25 cellular contexts compared by ENCODE assay signal in the genomic region with DNA sequence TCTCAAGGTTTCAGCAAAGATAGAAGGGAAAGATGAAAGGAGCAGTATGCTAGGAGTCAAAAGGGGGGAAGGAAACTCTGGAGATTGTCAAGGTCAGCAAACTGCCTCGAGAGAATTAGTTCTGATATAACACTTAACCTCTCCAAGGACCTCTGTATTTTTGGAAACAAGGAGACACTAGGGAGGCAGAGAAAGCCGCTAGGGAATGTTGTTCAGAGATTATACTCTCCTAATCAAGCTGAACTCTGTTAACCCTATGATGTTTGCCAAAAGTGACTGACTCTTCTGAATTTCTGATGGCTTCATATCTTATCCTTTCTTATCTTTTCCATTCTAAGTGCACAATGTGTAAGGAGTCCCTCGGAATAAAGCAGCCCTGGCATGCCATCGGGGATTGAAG. TPM values are rescaled to one million over a fixed set of nuclear protein-coding genes. Genes with fewer than 3 reads are reported as not detected.
DNase-seq lines count a peak whose midpoint lies in the region; ATAC-seq, FAIRE-seq and TF ChIP-seq lines count a peak whose summit lies in the region.
"Had no signal": no experiment of that assay in that cellular context is flagged by ENCODE, and none has a peak within 500 bp of the region (broad histone marks: within the 10 kb centered on the region; RNA-seq: fewer than 3 reads in every experiment).

No MANE protein-coding gene starts in this region.

- peaks cover 0 to 7% of the 10 kb centered on the region in 2 experiments; a peak in 2 of 5 replicates for H3K4me1 ChIP-seq in K562 (replicated peaks in 1 of 2; ENCODE audit: control insufficient read depth in 2 of 2, insufficient read depth in 2 of 2, low read length in 2 of 2)
- peaks cover 0 to 13% of the 10 kb centered on the region in 2 donors for H3K4me1 ChIP-seq in right atrium auricular region
- H3K4me1 ChIP-seq in testis, result peaks cover 12% of the 10 kb centered on the region
- no peaks in the 10 kb centered on the region for H3K4me1 ChIP-seq in foreskin keratinocyte
- H3K4me1 ChIP-seq: lower lobe of right lung, upper lobe of left lung had no signal

- H3K9me3 ChIP-seq in K562 (replicated peaks; ENCODE audit: control insufficient read depth, insufficient read depth, low read depth, low read length) (no peaks in the 10 kb centered on the region), right atrium auricular region (no peaks in the 10 kb centered on the region), testis (no peaks in the 10 kb centered on the region)
- H3K9me3 ChIP-seq: lower lobe of right lung, upper lobe of left lung had no signal

- WGBS in K562 (ENCODE audit: insufficient coverage, low coverage, missing lambda C conversion rate), result 10% methylated on average over 4 of the region's 4 CpGs
- WGBS in testis, 2 donors, result 39 to 47% methylated on average over 4 of the region's 4 CpGs

- no peaks in the 10 kb centered on the region for H3K27me3 Mint-ChIP-seq in activated T-cell treated with anti-CD3 and anti-CD28 coated beads, Interleukin-2, amount 50 U/mL, for 24 hours
- H3K27me3 Mint-ChIP-seq in activated T-cell treated with anti-CD3 and anti-CD28 coated beads, Interleukin-2, amount 50 U/mL, for 4 hours (ENCODE audit: low read depth), result no peaks in the 10 kb centered on the region
- H3K27me3 Mint-ChIP-seq in stimulated activated memory B cell treated with anti-CD40 and anti-IgM and Interleukin-4, amounts not matched to agents 10 μg/mL and 1 μg/mL and 100 μg/mL, for 72 hours, result no peaks in the 10 kb centered on the region
- H3K27me3 Mint-ChIP-seq: activated naive CD8-positive, alpha-beta T cell treated with anti-CD3 and anti-CD28 coated beads, Interleukin-2, amount 10 ng/mL, durations not matched to agents 7 days and 5 days; progenitor cell of endocrine pancreas had no signal

- intact Hi-C loops in K562 (cut with micrococcal nuclease) (no loop called here), testis (cut with DNase I; ENCODE audit: low total_unique reads) (no loop called here), head of caudate nucleus (cut with DNase I) (no loop called here)

- no peak for FAIRE-seq in K562 (lab: Jason Lieb, UNC)
- FAIRE-seq: GM18507 had no signal

- no TSS peak for BruUV-seq in K562 (replicated peaks; lab: Mats Ljungman, UMichigan)

- H3K36me3 ChIP-seq in K562 (ENCODE audit: control insufficient read depth, insufficient read depth, low read length) (0 out of 3 replicates have a peak, but pooled peaks cover 6% of the 10 kb centered on the region), right atrium auricular region (no peaks in the 10 kb centered on the region), testis (ENCODE audit: low read depth, missing control alignments) (no peaks in the 10 kb centered on the region)
- H3K36me3 ChIP-seq: lower lobe of right lung had no signal

- H3K4me2 ChIP-seq in K562 (ENCODE audit: insufficient read depth, low read length), result no peak overlapping the region; the same call in 1 of the 2 replicates

- in situ Hi-C loops in K562 (cut with MboI), result no loop called here

- TF ChIP-seq RAD21 in K562 (CRISPR knock-in tag; conservative IDR thresholded peaks at IDR 0.05 in 1 of 2, IDR thresholded peaks at IDR 0.05 in 1 of 2), result no peak

- H3K4me3 ChIP-seq in K562 (no peak overlapping the region), right atrium auricular region (no peak overlapping the region), testis (no peak overlapping the region)
- H3K4me3 ChIP-seq: lower lobe of right lung, upper lobe of left lung had no signal

- H3K79me2 ChIP-seq in K562 (ENCODE audit: control insufficient read depth, insufficient read depth, low read length), result no peaks in the 10 kb centered on the region

- no peaks in the 10 kb centered on the region for H3K9me1 ChIP-seq in K562 (ENCODE audit: control insufficient read depth, insufficient read depth, low read length)

- TF ChIP-seq POLR2A in K562 (conservative IDR thresholded peaks at IDR 0.05) (no peak), testis (IDR thresholded peaks at IDR 0.05) (no peak)

- H4K20me1 ChIP-seq in K562 (replicated peaks; ENCODE audit: control insufficient read depth, insufficient read depth, low read length), result no peaks in the 10 kb centered on the region

- DNase-seq in activated T-cell treated with anti-CD3 and anti-CD28 coated beads, Interleukin-2, amount 50 U/mL, for 24 hours, result no peak
- DNase-seq in activated T-cell treated with anti-CD3 and anti-CD28 coated beads, Interleukin-2, amount 50 U/mL, for 4 hours, result no peak
- DNase-seq in K562 (ENCODE audit: extremely low read depth in 1 of 4, low spot score in 3 of 4), result peak in 1 of 4 experiments; percentile 16
- no peak for DNase-seq in right atrium auricular region (ENCODE audit: low spot score)
- no peak for DNase-seq in testis
- no peak for DNase-seq in foreskin keratinocyte
- DNase-seq in head of caudate nucleus, result no peak
- DNase-seq: activated CD4-positive, alpha-beta T cell treated with anti-CD3 and anti-CD28 coated beads, Interleukin-2, amount 50 U/mL, for 4 hours; activated CD8-positive, alpha-beta memory T cell treated with anti-CD3 and anti-CD28 coated beads, Interleukin-2, amount 50 U/mL, for 4 hours; activated effector memory CD4-positive, alpha-beta T cell treated with anti-CD3 and anti-CD28 coated beads, Interleukin-2, amount 50 U/mL, for 16 hours; activated naive CD8-positive, alpha-beta T cell treated with anti-CD3 and anti-CD28 coated beads, Interleukin-2, amount 10 ng/mL, durations not matched to agents 7 days and 5 days; DMS53; effector CD4-positive, alpha-beta T cell; foreskin melanocyte; GF-D8; Kasumi-1; lower lobe of right lung; NCI-H1930; NCI-H345; NCI-H82; T-helper 9 cell; upper lobe of left lung had no signal

- TF ChIP-seq EP300 in K562 (IDR thresholded peaks at IDR 0.05; ENCODE audit: low read length), result no peak

- H3K9me3 Mint-ChIP-seq in activated T-cell treated with anti-CD3 and anti-CD28 coated beads, Interleukin-2, amount 50 U/mL, for 24 hours, result no peaks in the 10 kb centered on the region
- H3K9me3 Mint-ChIP-seq in activated T-cell treated with anti-CD3 and anti-CD28 coated beads, Interleukin-2, amount 50 U/mL, for 4 hours, result no peaks in the 10 kb centered on the region
- H3K9me3 Mint-ChIP-seq in stimulated activated memory B cell treated with anti-CD40 and anti-IgM and Interleukin-4, amounts not matched to agents 10 μg/mL and 1 μg/mL and 100 μg/mL, for 72 hours, result no peaks in the 10 kb centered on the region
- H3K9me3 Mint-ChIP-seq: activated naive CD8-positive, alpha-beta T cell treated with anti-CD3 and anti-CD28 coated beads, Interleukin-2, amount 10 ng/mL, durations not matched to agents 7 days and 5 days had no signal

- peaks cover 67% of the 10 kb centered on the region for H3K36me3 Mint-ChIP-seq in activated T-cell treated with anti-CD3 and anti-CD28 coated beads, Interleukin-2, amount 50 U/mL, for 24 hours (ENCODE audit: low read depth)
- H3K36me3 Mint-ChIP-seq in activated T-cell treated with anti-CD3 and anti-CD28 coated beads, Interleukin-2, amount 50 U/mL, for 4 hours (ENCODE audit: insufficient read depth), result peaks cover 13% of the 10 kb centered on the region
- H3K36me3 Mint-ChIP-seq in stimulated activated memory B cell treated with anti-CD40 and anti-IgM and Interleukin-4, amounts not matched to agents 10 μg/mL and 1 μg/mL and 100 μg/mL, for 72 hours, result peaks cover 15% of the 10 kb centered on the region

- no peak for ATAC-seq in activated T-cell treated with anti-CD3 and anti-CD28 coated beads, Interleukin-2, amount 50 U/mL, for 4 hours
- ATAC-seq in K562 (peak; percentile 26), foreskin keratinocyte (no peak)
- ATAC-seq in stimulated activated memory B cell treated with anti-CD40 and anti-IgM and Interleukin-4, amounts not matched to agents 10 μg/mL and 1 μg/mL and 100 μg/mL, for 72 hours, result no peak
- ATAC-seq: lower lobe of right lung had no signal

- H3K27ac ChIP-seq in K562 (ENCODE audit: extremely low read depth, low read depth, low read length) (no peak overlapping the region), right atrium auricular region (peak overlapping the region; percentile 38 to 44), testis (peak overlapping the region in 1 of 2 donors; percentile 12), foreskin keratinocyte (no peak overlapping the region)
- H3K27ac ChIP-seq: lower lobe of right lung, upper lobe of left lung had no signal

- CTCF ChIA-PET in K562 (lab: Yijun Ruan, JAX; ENCODE audit: low intra/inter-chr PET ratio), result no interaction called here

- peaks cover 54% of the 10 kb centered on the region for H3K4me1 Mint-ChIP-seq in activated T-cell treated with anti-CD3 and anti-CD28 coated beads, Interleukin-2, amount 50 U/mL, for 24 hours (ENCODE audit: low read depth)
- peaks cover 30% of the 10 kb centered on the region for H3K4me1 Mint-ChIP-seq in activated T-cell treated with anti-CD3 and anti-CD28 coated beads, Interleukin-2, amount 50 U/mL, for 4 hours (ENCODE audit: low read depth)
- H3K4me1 Mint-ChIP-seq in stimulated activated memory B cell treated with anti-CD40 and anti-IgM and Interleukin-4, amounts not matched to agents 10 μg/mL and 1 μg/mL and 100 μg/mL, for 72 hours, result peaks cover 33% of the 10 kb centered on the region

- peak overlapping the region; percentile 59 for H3K27ac Mint-ChIP-seq in activated T-cell treated with anti-CD3 and anti-CD28 coated beads, Interleukin-2, amount 50 U/mL, for 24 hours
- peak overlapping the region; percentile 17 for H3K27ac Mint-ChIP-seq in stimulated activated memory B cell treated with anti-CD40 and anti-IgM and Interleukin-4, amounts not matched to agents 10 μg/mL and 1 μg/mL and 100 μg/mL, for 72 hours
- H3K27ac Mint-ChIP-seq: activated naive CD8-positive, alpha-beta T cell treated with anti-CD3 and anti-CD28 coated beads, Interleukin-2, amount 10 ng/mL, durations not matched to agents 7 days and 5 days; progenitor cell of endocrine pancreas had no signal

- no peak overlapping the region for H2AFZ ChIP-seq in K562 (ENCODE audit: low read depth, low read length)

- no peaks in the 10 kb centered on the region for H3K27me3 ChIP-seq in K562 (ENCODE audit: control insufficient read depth in 2 of 2, insufficient read depth in 2 of 2, low read length in 2 of 2)
- H3K27me3 ChIP-seq in right atrium auricular region, result no peaks in the 10 kb centered on the region
- no peaks in the 10 kb centered on the region for H3K27me3 ChIP-seq in testis
- H3K27me3 ChIP-seq in foreskin keratinocyte, result no peaks in the 10 kb centered on the region
- H3K27me3 ChIP-seq: upper lobe of left lung had no signal

- POLR2A ChIA-PET in K562 (lab: Yijun Ruan, JAX), result interaction anchor here (1.2 to 1.8 kb wide), 2 partner anchors 10 to 17 kb away, joined by 3 to 6 read pairs; no protein-coding TSS in a partner anchor

- no peak overlapping the region for H3K9ac ChIP-seq in K562 (ENCODE audit: insufficient read depth in 1 of 2, low read depth in 2 of 2, low read length in 2 of 2)

- H3K4me3 Mint-ChIP-seq in activated T-cell treated with anti-CD3 and anti-CD28 coated beads, Interleukin-2, amount 50 U/mL, for 24 hours, result no peak overlapping the region
- H3K4me3 Mint-ChIP-seq in activated T-cell treated with anti-CD3 and anti-CD28 coated beads, Interleukin-2, amount 50 U/mL, for 4 hours, result no peak overlapping the region
- H3K4me3 Mint-ChIP-seq in stimulated activated memory B cell treated with anti-CD40 and anti-IgM and Interleukin-4, amounts not matched to agents 10 μg/mL and 1 μg/mL and 100 μg/mL, for 72 hours, result no peak overlapping the region
- H3K4me3 Mint-ChIP-seq: activated naive CD8-positive, alpha-beta T cell treated with anti-CD3 and anti-CD28 coated beads, Interleukin-2, amount 10 ng/mL, durations not matched to agents 7 days and 5 days had no signal

- TF ChIP-seq CTCF in K562 (IDR thresholded peaks at IDR 0.05 in 2 of 3, conservative IDR thresholded peaks at IDR 0.05 in 1 of 3; ENCODE audit: insufficient read depth in 2 of 3, low read depth in 1 of 3, low read length in 3 of 3) (no peak), right atrium auricular region (IDR thresholded peaks at IDR 0.05) (no peak), testis (IDR thresholded peaks at IDR 0.05) (no peak), foreskin keratinocyte (conservative IDR thresholded peaks at IDR 0.05) (no peak)

RNA-seq across cellular contexts. Expression of gene CREM, which starts 27.1 kb away (rescaled TPM):
- total RNA-seq in activated T-cell treated with anti-CD3 and anti-CD28 coated beads, Interleukin-2, amount 50 U/mL, for 4 hours, result 100 to 1,000 TPM; 113 to 125 (median 122) TPM
- 17.8 and 46.7 TPM in 2 replicates for total RNA-seq in K562 (2011; cell fraction: chromatin; rRNA removed; ENCODE audit: low replicate concordance)
- total RNA-seq in K562 (2011; cell fraction: nucleolus; rRNA removed), result 15.3 and 16.1 TPM in 2 replicates
- 22.4 and 38.3 TPM in 2 replicates for total RNA-seq in K562 (2011; cell fraction: nucleoplasm; rRNA removed)
- 46.6 and 50.7 TPM in 2 replicates for total RNA-seq in K562 (2014; rRNA removed)
- total RNA-seq in K562 (2014; rRNA removed; fragmentation: Illumina TruSeq; extraction: Trizol), result 50.4 and 59.9 TPM in 2 replicates
- 38.6 and 39.1 TPM in 2 replicates for total RNA-seq in K562 (2015; rRNA removed; fragmentation: Illumina TruSeq; extraction: Trizol)
- 43.7 and 46.4 TPM in 2 replicates for total RNA-seq in K562 (2021)
- polyA plus RNA-seq in K562 (2011; rRNA removed), result 51.7 and 70.2 TPM in 2 replicates
- 37.7 and 43.8 TPM in 2 replicates for polyA plus RNA-seq in K562 (2011; cell fraction: cytosol; rRNA removed)
- polyA plus RNA-seq in K562 (2011; cell fraction: nucleus; rRNA removed), result 16.7 and 18.8 TPM in 2 replicates
- 51.9 and 60.3 TPM in 2 replicates for polyA plus RNA-seq in K562 (2012)
- polyA plus RNA-seq in K562 (2014; fragmentation: Illumina TruSeq; extraction: Trizol), result 44.2 and 51.3 TPM in 2 replicates
- 10 to 100 TPM; 47.0 to 48.3 TPM for polyA plus RNA-seq in K562 (2014; fragmentation: Nextera tagmentation; extraction: Ambion mirVana)
- 63.0 and 69.4 TPM in 2 replicates for polyA plus RNA-seq in K562 (2014; rRNA removed)
- 37.0 and 37.8 TPM in 2 replicates for polyA minus RNA-seq in K562 (2011; rRNA and poly(A)+ RNA removed)
- 13.2 and 13.5 TPM in 2 replicates for polyA minus RNA-seq in K562 (2011; cell fraction: cytosol; rRNA and poly(A)+ RNA removed)
- 11.7 and 14.1 TPM in 2 replicates for polyA minus RNA-seq in K562 (2011; cell fraction: nucleus; rRNA and poly(A)+ RNA removed)
- total RNA-seq in right atrium auricular region, result 10 to 100 TPM; 33.4 to 39.9 TPM
- 100 to 1,000 TPM; 156 to 266 TPM for total RNA-seq in testis
- polyA plus RNA-seq in testis (ENCODE audit: insufficient read depth, low read depth, low replicate concordance), result 405 TPM
- 17.4 and 18.0 TPM in 2 replicates for total RNA-seq in foreskin keratinocyte
- 14.0 and 17.9 TPM in 2 replicates for polyA plus RNA-seq in foreskin keratinocyte

Comparison
In these comparisons a context has a peak if more than half of its experiments do, and no peak if none do; other contexts are left out.
1. H3K27ac ChIP-seq: peak in right atrium auricular region (2 of 2); none in K562 (single experiment) and foreskin keratinocyte (single experiment).